In the genomic region with DNA sequence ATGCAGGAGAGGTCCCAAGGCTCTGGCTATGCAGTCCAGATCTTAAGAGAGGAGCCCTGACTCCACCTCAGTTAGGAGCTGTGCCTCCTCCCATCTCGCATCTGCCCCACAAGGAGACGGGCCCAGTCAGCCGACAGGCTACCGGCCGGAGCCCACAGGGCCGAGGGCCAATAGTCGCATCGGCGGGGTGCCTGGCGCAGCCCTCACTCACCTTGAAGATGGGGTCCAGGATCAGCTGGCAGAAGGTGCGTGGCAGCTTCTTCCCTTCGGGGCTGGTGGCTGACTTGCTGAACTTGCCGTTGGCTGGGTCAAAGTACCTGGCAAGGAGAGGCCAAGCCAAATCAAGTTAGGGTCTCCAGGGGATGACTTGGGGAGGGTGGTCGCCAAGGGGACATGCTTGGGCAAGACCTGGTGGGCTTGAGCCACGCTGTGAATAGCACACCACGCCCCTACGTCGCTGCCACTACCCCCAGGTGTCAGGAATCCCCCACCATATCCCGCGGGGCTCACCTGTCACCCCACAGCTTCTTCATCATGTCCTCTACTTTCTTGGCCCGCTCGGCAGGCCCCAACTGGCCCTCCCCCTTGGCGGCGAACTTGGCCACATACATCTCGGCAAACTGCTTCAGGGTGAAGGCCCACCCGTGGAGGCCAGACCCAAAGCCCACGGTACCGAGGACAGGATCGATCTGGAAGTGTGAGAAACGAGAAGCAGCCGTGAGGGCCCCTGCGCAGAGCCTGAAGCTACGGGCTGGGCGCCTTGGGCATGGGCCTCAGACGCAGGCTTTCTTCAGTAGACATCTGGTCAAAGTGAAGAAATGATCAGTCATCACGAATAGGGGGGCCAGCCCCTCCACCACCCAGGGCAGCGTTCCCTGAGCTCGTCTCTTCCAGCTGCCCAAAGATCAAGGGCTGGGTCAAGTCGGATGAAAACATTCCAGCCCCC, we compare ENCODE assay signal across 12 cellular contexts. TPM values are rescaled to one million over a fixed set of nuclear protein-coding genes. Genes with fewer than 3 reads are reported as not detected.
DNase-seq lines count a peak whose midpoint lies in the region; ATAC-seq, FAIRE-seq and TF ChIP-seq lines count a peak whose summit lies in the region.
"Had no signal": no experiment of that assay in that cellular context is flagged by ENCODE, and none has a peak within 500 bp of the region (broad histone marks: within the 10 kb centered on the region; RNA-seq: fewer than 3 reads in every experiment).

No MANE protein-coding gene starts in this region.

- H3K36me3 ChIP-seq in BLaER1 = peaks cover 77% of the 10 kb centered on the region

- peak overlapping the region; percentile 100 for H3K9ac ChIP-seq in BLaER1

- peaks cover 83% of the 10 kb centered on the region for H3K4me1 ChIP-seq in BLaER1

- peaks cover 69% of the 10 kb centered on the region for H3K27me3 Mint-ChIP-seq in HFFc6 (ENCODE audit: insufficient read depth)
- H3K27me3 Mint-ChIP-seq in activated naive CD8-positive, alpha-beta T cell treated with anti-CD3 and anti-CD28 coated beads, Interleukin-2, amount 10 ng/mL, durations not matched to agents 7 days and 5 days = no peaks in the 10 kb centered on the region
- no peaks in the 10 kb centered on the region for H3K27me3 Mint-ChIP-seq in natural killer cell (ENCODE audit: low read depth in 2 of 2)

- intact Hi-C loops in natural killer cell (cut with micrococcal nuclease) = loop anchor here (10.0 kb wide), 1 partner anchor 197 kb away; the partner anchor contains the start of gene MATK

- TF ChIP-seq POLR2A in H54 (IDR thresholded peaks at IDR 0.05; ENCODE audit: low read depth, low read length) = no peak

- TF ChIP-seq CTCF in HFFc6 (IDR thresholded peaks at IDR 0.05) (no peak), natural killer cell (IDR thresholded peaks at IDR 0.05) (no peak)

- H4K20me1 ChIP-seq in BLaER1 = peaks cover 82% of the 10 kb centered on the region

- FAIRE-seq in H54 (lab: Jason Lieb, UNC) = no peak

- no peaks in the 10 kb centered on the region for H3K27me3 ChIP-seq in BLaER1

- peak overlapping the region; percentile 62 for H3K27ac ChIP-seq in BLaER1

- no peak for ATAC-seq in activated naive CD8-positive, alpha-beta T cell treated with anti-CD3 and anti-CD28 coated beads, Interleukin-2, amount 10 ng/mL, durations not matched to agents 7 days and 5 days (ENCODE audit: low read depth)
- no peak for ATAC-seq in natural killer cell
- ATAC-seq in GM21786 (IDR thresholded peaks at IDR 0.05; ENCODE audit: unreplicated experiment) = no peak

- H3K9me3 Mint-ChIP-seq in HFFc6 = peaks cover 12% of the 10 kb centered on the region
- H3K9me3 Mint-ChIP-seq in activated naive CD8-positive, alpha-beta T cell treated with anti-CD3 and anti-CD28 coated beads, Interleukin-2, amount 10 ng/mL, durations not matched to agents 7 days and 5 days = no peaks in the 10 kb centered on the region
- no peaks in the 10 kb centered on the region for H3K9me3 Mint-ChIP-seq in natural killer cell

- POLR2A ChIA-PET in activated naive CD8-positive, alpha-beta T cell treated with anti-CD3 and anti-CD28 coated beads, Interleukin-2, amount 10 ng/mL, durations not matched to agents 7 days and 5 days (lab: Charles Lee) = interaction anchor here (1.6 kb wide), 1 partner anchor 11 kb away, joined by 5 read pairs; the partner anchor contains the start of gene DAPK3

- H3K4me2 ChIP-seq in BLaER1 = peak overlapping the region; percentile 99

- no peaks in the 10 kb centered on the region for H3K9me3 ChIP-seq in BLaER1

- peak overlapping the region; percentile 97; the same call in 1 of the 2 replicates for H3K4me3 ChIP-seq in BLaER1

- H3K36me3 Mint-ChIP-seq in HFFc6 (ENCODE audit: low read depth) = peaks cover 54% of the 10 kb centered on the region
- peaks cover 33% of the 10 kb centered on the region for H3K36me3 Mint-ChIP-seq in activated naive CD8-positive, alpha-beta T cell treated with anti-CD3 and anti-CD28 coated beads, Interleukin-2, amount 10 ng/mL, durations not matched to agents 7 days and 5 days
- H3K36me3 Mint-ChIP-seq in natural killer cell = peaks cover 7% of the 10 kb centered on the region

- peaks cover 54% of the 10 kb centered on the region for H3K4me1 Mint-ChIP-seq in HFFc6 (ENCODE audit: low read depth)
- H3K4me1 Mint-ChIP-seq in activated naive CD8-positive, alpha-beta T cell treated with anti-CD3 and anti-CD28 coated beads, Interleukin-2, amount 10 ng/mL, durations not matched to agents 7 days and 5 days = peaks cover 22% of the 10 kb centered on the region
- H3K4me1 Mint-ChIP-seq in natural killer cell = peaks cover 39 to 44% of the 10 kb centered on the region in 2 donors

- H3K4me3 Mint-ChIP-seq in HFFc6 = peak overlapping the region; percentile 99; the same call in 1 of the 2 replicates
- H3K4me3 Mint-ChIP-seq in activated naive CD8-positive, alpha-beta T cell treated with anti-CD3 and anti-CD28 coated beads, Interleukin-2, amount 10 ng/mL, durations not matched to agents 7 days and 5 days = no peak overlapping the region
- H3K4me3 Mint-ChIP-seq in natural killer cell = no peak overlapping the region

- DNase-seq in HFFc6 (no peak), natural killer cell (no peak), OCI-M1 (lab: John Stamatoyannopoulos, UW) (no peak), H54 (ENCODE audit: insufficient read length, low spot score) (no peak), NCI-H146 (lab: John Stamatoyannopoulos, UW) (no peak)
- peak; percentile 27 for DNase-seq in activated naive CD8-positive, alpha-beta T cell treated with anti-CD3 and anti-CD28 coated beads, Interleukin-2, amount 10 ng/mL, durations not matched to agents 7 days and 5 days
- DNase-seq: DMS79, NCI-H69, T1000 had no signal

- peak overlapping the region; percentile 98 for H3K27ac Mint-ChIP-seq in HFFc6
- no peak overlapping the region for H3K27ac Mint-ChIP-seq in activated naive CD8-positive, alpha-beta T cell treated with anti-CD3 and anti-CD28 coated beads, Interleukin-2, amount 10 ng/mL, durations not matched to agents 7 days and 5 days
- peak overlapping the region; percentile 58 to 91 for H3K27ac Mint-ChIP-seq in natural killer cell

RNA-seq across cellular contexts. Expression of gene EEF2, which starts 3.3 kb away (rescaled TPM):
- 1,000 to 10,000 TPM; 2,555 to 2,867 (median 2,696) TPM for total RNA-seq in HFFc6 (2021; fragmentation: NEBNext Ultra II Directional; extraction: Animal tissue kit (Norgen Biotek cat#: 25700))
- total RNA-seq in activated naive CD8-positive, alpha-beta T cell treated with anti-CD3 and anti-CD28 coated beads, Interleukin-2, amount 10 ng/mL, durations not matched to agents 7 days and 5 days = 1,000 to 10,000 TPM; 1,510 to 1,513 TPM
- 1,000 to 10,000 TPM; 1,302 to 1,442 (median 1,437) TPM for total RNA-seq in natural killer cell

RNA-seq across cellular contexts. Expression of gene DAPK3, which starts 11.1 kb away (rescaled TPM):
- 100 to 1,000 TPM; 116 to 140 (median 128) TPM for total RNA-seq in HFFc6 (2021; fragmentation: NEBNext Ultra II Directional; extraction: Animal tissue kit (Norgen Biotek cat#: 25700))
- 10 to 100 TPM; 44.8 to 49.8 TPM for total RNA-seq in activated naive CD8-positive, alpha-beta T cell treated with anti-CD3 and anti-CD28 coated beads, Interleukin-2, amount 10 ng/mL, durations not matched to agents 7 days and 5 days
- total RNA-seq in natural killer cell = 10 to 100 TPM; 54.3 to 66.4 (median 58.1) TPM

RNA-seq across cellular contexts. Expression of gene PIAS4, which starts 25.5 kb away (rescaled TPM):
- 10 to 100 TPM; 20.0 to 26.0 (median 23.3) TPM for total RNA-seq in HFFc6 (2021; fragmentation: NEBNext Ultra II Directional; extraction: Animal tissue kit (Norgen Biotek cat#: 25700))
- total RNA-seq in activated naive CD8-positive, alpha-beta T cell treated with anti-CD3 and anti-CD28 coated beads, Interleukin-2, amount 10 ng/mL, durations not matched to agents 7 days and 5 days = 10 to 100 TPM; 32.1 to 38.3 TPM
- total RNA-seq in natural killer cell = 10 to 100 TPM; 25.4 to 39.4 (median 26.8) TPM

RNA-seq across cellular contexts. Expression of gene NMRK2, which starts 49.1 kb away (rescaled TPM):
- total RNA-seq in HFFc6 (2021; fragmentation: NEBNext Ultra II Directional; extraction: Animal tissue kit (Norgen Biotek cat#: 25700)) = not detected
- not detected for total RNA-seq in activated naive CD8-positive, alpha-beta T cell treated with anti-CD3 and anti-CD28 coated beads, Interleukin-2, amount 10 ng/mL, durations not matched to agents 7 days and 5 days
- total RNA-seq in natural killer cell = not detected
- total RNA-seq: renal cortical epithelial cell had no signal
